25 cellular contexts compared by ENCODE assay signal in genomic region chr11:26084313-26084712, GRCh38.
"Had no signal": no experiment of that assay in that cellular context is flagged by ENCODE, and none has a peak within 500 bp of the region (broad histone marks: within the 10 kb centered on the region; RNA-seq: fewer than 3 reads in every experiment).

No MANE protein-coding gene starts in this region.

- DNase-seq: nephron progenitor cell; occipital lobe; ovary; posterior cingulate gyrus; psoas muscle; right cardiac atrium; right lobe of liver; sigmoid colon; small intestine; stimulated activated CD4-positive, alpha-beta T cell treated with anti-CD3 and anti-CD28 coated beads, Interleukin-15, amount 100 ng/mL, for 24 hours; stimulated activated CD4-positive, alpha-beta T cell treated with anti-CD3 and anti-CD28 coated beads, Interleukin-2, amount 100 ng/mL, for 24 hours; stimulated activated CD4-positive, alpha-beta T cell treated with anti-CD3 and anti-CD28 coated beads, Interleukin-2, amount 100 ng/mL, for 48 hours; stimulated activated CD4-positive, alpha-beta T cell treated with anti-CD3 and anti-CD28 coated beads, Interleukin-4, amount 100 ng/mL, for 24 hours; stimulated activated naive B cell treated with anti-CD40 and anti-IgM and Interleukin-4, amounts not matched to agents 10 μg/mL and 1 μg/mL and 100 μg/mL, for 72 hours; stimulated activated naive CD4-positive, alpha-beta T cell treated with Interleukin-2 at 50 U/mL for 16 hours; stomach; thyroid gland; upper lobe of left lung had no signal

- H3K4me1 ChIP-seq: neural progenitor cell, parathyroid adenoma, psoas muscle, right lobe of liver, sigmoid colon, stomach, thyroid gland, tibial nerve, upper lobe of left lung, vagina had no signal

- H3K9me3 ChIP-seq: ovary, psoas muscle, right lobe of liver, sigmoid colon, stomach, thoracic aorta, thyroid gland, tibial nerve, upper lobe of left lung, vagina had no signal

- H3K9ac ChIP-seq: neural progenitor cell, parathyroid adenoma had no signal

- ATAC-seq: natural killer cell treated with Interleukin-12 subunit alpha and Interleukin-12 subunit beta and Interleukin-15 and Interleukin-18, amount 100 ng/mL, for 72 hours; psoas muscle; right cardiac atrium; right lobe of liver; stimulated activated effector memory CD8-positive, alpha-beta T cell treated with anti-CD3 and anti-CD28 coated beads, Interleukin-12 subunit alpha, Interleukin-12 subunit beta, amount 100 ng/mL, for 72 hours; stimulated activated naive B cell treated with anti-CD40 and anti-IgM and Interleukin-4, amounts not matched to agents 10 μg/mL and 1 μg/mL and 100 μg/mL, for 72 hours had no signal

- H3K27ac ChIP-seq: neural progenitor cell, ovary, parathyroid adenoma, psoas muscle, right lobe of liver, sigmoid colon, stomach, thoracic aorta, thyroid gland, tibial nerve, upper lobe of left lung, vagina had no signal

- H3K27me3 ChIP-seq: neural progenitor cell, ovary, right lobe of liver, sigmoid colon, stomach, thyroid gland, tibial nerve, upper lobe of left lung, vagina had no signal

- H3K79me2 ChIP-seq: parathyroid adenoma had no signal

- H3K4me3 ChIP-seq: neural progenitor cell, ovary, psoas muscle, right lobe of liver, sigmoid colon, stomach, thoracic aorta, thyroid gland, tibial nerve, upper lobe of left lung, vagina had no signal

- H3K36me3 ChIP-seq: neural progenitor cell, ovary, right lobe of liver, sigmoid colon, stomach, thoracic aorta, thyroid gland, tibial nerve, upper lobe of left lung, vagina had no signal

- H3K4me2 ChIP-seq: neural progenitor cell had no signal

- H2AFZ ChIP-seq: neural progenitor cell, parathyroid adenoma had no signal
